Comparison of ENCODE assay signal across 13 cellular contexts in the genomic region with DNA sequence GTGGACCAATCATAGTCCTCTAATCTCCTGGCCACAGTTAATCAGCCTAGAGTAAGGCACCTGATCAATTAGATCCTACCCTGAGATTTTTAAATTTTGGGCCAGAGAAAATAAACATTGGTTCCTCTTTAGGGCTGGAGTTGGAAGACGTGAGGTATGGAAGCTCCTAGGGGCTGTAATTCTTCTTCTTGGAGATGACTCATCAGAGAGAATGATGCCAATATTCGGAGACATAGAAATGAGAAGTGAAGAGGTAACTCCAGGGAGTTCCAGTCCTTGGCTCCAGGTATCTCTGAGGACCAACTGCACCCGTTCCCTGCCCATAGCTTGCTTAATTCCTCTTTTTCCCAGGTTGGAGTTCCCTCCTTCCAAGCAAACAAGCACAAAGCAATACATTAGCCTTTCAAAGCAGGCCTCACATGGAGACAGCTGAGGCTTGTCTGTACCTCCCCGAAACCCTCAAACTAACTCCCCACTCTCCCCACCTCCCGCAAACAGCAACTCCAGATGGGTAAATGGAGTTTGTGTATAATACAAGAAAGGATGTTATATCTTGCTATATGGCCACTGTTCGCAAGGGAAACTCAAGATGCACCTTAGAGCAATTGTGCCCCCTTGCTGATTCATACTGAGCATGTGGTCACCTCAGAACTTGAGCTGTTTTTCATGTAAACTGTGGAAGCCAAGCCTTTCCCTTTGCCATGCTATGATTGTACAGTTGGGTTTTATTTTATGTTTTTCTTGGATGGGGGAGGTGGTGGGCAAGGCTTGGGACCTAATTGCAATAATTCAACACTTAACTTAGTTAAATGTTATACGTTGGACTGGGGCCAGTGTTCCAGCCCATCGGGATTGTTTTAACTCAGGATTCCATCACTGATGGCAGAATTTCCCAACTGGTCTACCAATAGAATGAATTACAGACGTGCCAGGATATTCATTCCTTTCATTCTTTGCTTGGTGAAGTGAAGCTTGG. TPM values are rescaled to one million over a fixed set of nuclear protein-coding genes. Genes with fewer than 3 reads are reported as not detected.
DNase-seq lines count a peak whose midpoint lies in the region; ATAC-seq, FAIRE-seq and TF ChIP-seq lines count a peak whose summit lies in the region.
"Had no signal": no experiment of that assay in that cellular context is flagged by ENCODE, and none has a peak within 500 bp of the region (broad histone marks: within the 10 kb centered on the region; RNA-seq: fewer than 3 reads in every experiment).

No MANE protein-coding gene starts in this region.

- DNase-seq in AG08395 (ENCODE audit: low spot score) (peak; percentile 27), GM12892 (ENCODE audit: insufficient read length) (no peak), MV-4-11 (lab: John Stamatoyannopoulos, UW) (peak; percentile 57), immature natural killer cell (peak in 2 of 3 donors; percentile 31 to 34), progenitor cell of endocrine pancreas (ENCODE audit: low spot score, unreplicated experiment) (no peak), NCI-H2196 treated with DMSO at 0.1 percent for 48 hours (lab: John Stamatoyannopoulos, UW; ENCODE audit: unreplicated experiment) (no peak), small intestine (no peak)
- DNase-seq: activated CD4-positive, alpha-beta T cell treated with anti-CD3 and anti-CD28 coated beads, Interleukin-2, amount 50 U/mL, for 48 hours; C1 segment of cervical spinal cord; NCI-H1436; right cardiac atrium had no signal

- no peak overlapping the region for H3K27ac ChIP-seq in small intestine (ENCODE audit: low read depth in 1 of 2, low read length in 1 of 2)

- H3K4me3 ChIP-seq in small intestine (ENCODE audit: low read depth in 1 of 2, low read length in 2 of 2), result no peak overlapping the region

- peaks cover 85 to 95% of the 10 kb centered on the region in 2 donors for H3K4me1 Mint-ChIP-seq in immature natural killer cell
- H3K4me1 Mint-ChIP-seq in progenitor cell of endocrine pancreas (ENCODE audit: low read depth), result peaks cover 1% of the 10 kb centered on the region
- H3K4me1 Mint-ChIP-seq: mesothelial cell of epicardium had no signal

- no peaks in the 10 kb centered on the region for H3K9me3 ChIP-seq in small intestine (ENCODE audit: control insufficient read depth, low read depth)

- H3K36me3 Mint-ChIP-seq in immature natural killer cell, result peaks cover 4 to 20% (median 15%) of the 10 kb centered on the region in 3 donors
- H3K36me3 Mint-ChIP-seq in progenitor cell of endocrine pancreas (ENCODE audit: insufficient read depth), result peaks cover 8% of the 10 kb centered on the region
- H3K36me3 Mint-ChIP-seq: mesothelial cell of epicardium had no signal

- H3K4me1 ChIP-seq in small intestine (ENCODE audit: control insufficient read depth in 2 of 2, insufficient read depth in 1 of 2, low read depth in 1 of 2, low read length in 1 of 2), result no peaks in the 10 kb centered on the region

- H3K36me3 ChIP-seq in small intestine (ENCODE audit: control insufficient read depth in 2 of 2, insufficient read depth in 2 of 2, low read length in 2 of 2), result no peaks in the 10 kb centered on the region

- no peaks in the 10 kb centered on the region for H3K27me3 ChIP-seq in small intestine (ENCODE audit: control insufficient read depth in 2 of 2, insufficient read depth in 2 of 2, low read length in 2 of 2)

- no peak for TF ChIP-seq CTCF in progenitor cell of endocrine pancreas (IDR thresholded peaks at IDR 0.05; ENCODE audit: unreplicated experiment)

- no peak for ATAC-seq in HG03280 (IDR thresholded peaks at IDR 0.05; ENCODE audit: unreplicated experiment)
- ATAC-seq: right cardiac atrium had no signal

- H3K4me3 Mint-ChIP-seq in immature natural killer cell (no peak overlapping the region), progenitor cell of endocrine pancreas (ENCODE audit: low read depth) (no peak overlapping the region)
- H3K4me3 Mint-ChIP-seq: mesothelial cell of epicardium had no signal

- FAIRE-seq in GM12892 (lab: Jason Lieb, UNC) (peak; percentile 80), small intestine (lab: Jason Lieb, UNC) (no peak)

- 70 to 88% (median 85%) methylated on average over 9 of the region's 9 CpGs for WGBS in small intestine, 3 donors

- TF ChIP-seq POLR2A in GM12892 (IDR thresholded peaks at IDR 0.05; ENCODE audit: low read depth, low read length), result no peak

- no peaks in the 10 kb centered on the region for H3K9me3 Mint-ChIP-seq in immature natural killer cell
- H3K9me3 Mint-ChIP-seq in progenitor cell of endocrine pancreas (ENCODE audit: low read depth), result no peaks in the 10 kb centered on the region
- H3K9me3 Mint-ChIP-seq: mesothelial cell of epicardium had no signal

- peaks cover 0 to 3% (median 2%) of the 10 kb centered on the region in 3 donors for H3K27me3 Mint-ChIP-seq in immature natural killer cell (ENCODE audit: low read depth in 3 of 3)
- H3K27me3 Mint-ChIP-seq in progenitor cell of endocrine pancreas, result no peaks in the 10 kb centered on the region

- H3K27ac Mint-ChIP-seq in immature natural killer cell, result peak overlapping the region; percentile 36 to 79 (median 67)
- no peak overlapping the region for H3K27ac Mint-ChIP-seq in progenitor cell of endocrine pancreas
- H3K27ac Mint-ChIP-seq: mesothelial cell of epicardium had no signal

RNA-seq across cellular contexts. Expression of gene PIK3AP1, which starts 29.3 kb away (rescaled TPM):
- 115 TPM for polyA plus RNA-seq in GM12892 (2012; ENCODE audit: missing spikeins)
- polyA plus RNA-seq in immature natural killer cell, result 100 to 1,000 TPM in 1 of 3 donors, 10 to 100 TPM in 2; 87.4 to 186 (median 98.3) TPM
- total RNA-seq in progenitor cell of endocrine pancreas, result 40.0 TPM in 2 replicates
- 1 to 10 TPM; 5.6 to 9.2 (median 7.4) TPM for polyA plus RNA-seq in small intestine

Comparison
In these comparisons a context has a peak if more than half of its experiments do, and no peak if none do; other contexts are left out.
1. DNase-seq: peak in AG08395 (single experiment), MV-4-11 (single experiment) and immature natural killer cell (2 of 3); none in GM12892 (single experiment), progenitor cell of endocrine pancreas (single experiment), NCI-H2196 treated with DMSO at 0.1 percent for 48 hours (single experiment) and small intestine (single experiment).
2. RNA of gene PIK3AP1, which starts 29.3 kb away (polyA plus RNA-seq): 87.4 to 186 TPM in immature natural killer cell; 5.6 to 9.2 TPM in small intestine; every median in the first group is over 4 times any median in the second.